ENCODE assay signal across 8 cellular contexts in the genomic region with DNA sequence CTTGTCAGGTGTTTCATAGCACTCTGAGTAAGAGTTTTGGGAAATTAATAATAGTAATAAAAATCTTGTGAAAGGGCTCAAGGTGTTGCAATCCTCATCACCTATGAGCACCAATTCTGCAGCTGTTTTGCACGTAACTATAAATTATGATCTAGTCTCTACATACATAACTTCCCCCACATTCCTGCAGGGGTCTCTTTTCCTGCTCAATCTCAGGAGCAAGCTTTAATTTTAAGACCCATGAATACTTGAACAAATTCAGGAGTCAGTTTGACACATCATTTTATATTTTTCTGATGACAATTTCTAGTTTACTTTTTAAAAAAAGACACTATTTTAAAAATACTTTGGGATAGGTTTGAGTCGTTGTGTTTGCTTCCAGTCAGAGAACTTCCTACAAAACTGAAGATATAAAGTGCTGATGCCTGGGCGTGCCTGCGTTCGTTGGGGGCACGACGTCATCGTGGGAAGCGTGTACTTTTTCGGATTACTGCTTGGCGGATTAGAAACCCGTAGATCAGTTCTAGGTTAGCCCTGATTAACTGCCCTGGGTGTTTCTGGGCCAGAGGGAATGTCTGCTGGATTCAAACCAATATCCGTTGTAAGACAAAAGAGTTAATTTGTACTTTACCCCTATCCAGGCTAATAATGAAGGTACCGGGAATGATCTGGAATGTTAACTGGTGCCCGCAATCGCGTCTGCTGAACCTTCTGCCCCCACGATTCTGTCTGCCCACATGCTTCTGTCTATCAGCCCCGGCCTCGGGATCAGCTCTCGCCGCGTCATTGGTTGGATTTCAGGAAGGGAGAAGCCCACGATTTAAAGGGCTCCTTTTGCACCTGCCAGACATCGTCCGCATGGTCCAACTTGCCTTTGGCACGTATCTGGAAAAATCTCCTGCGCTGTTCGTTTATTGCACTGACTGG.
A peak's percentile ranks its signal among the peaks of the same experiment; 100 is the strongest.
DNase-seq lines count a peak whose midpoint lies in the region; ATAC-seq and TF ChIP-seq lines count a peak whose summit lies in the region.

No MANE protein-coding gene starts in this region.

- DNase-seq in AG09319 (ENCODE audit: extremely low read depth, low read depth) (no peak), NCI-H1694 (lab: John Stamatoyannopoulos, UW) (peak; percentile 78), caudate nucleus (lab: John Stamatoyannopoulos, UW) (peak in 49 of 61 donors; percentile 13 to 92 (median 73)), kidney tubule cell (ENCODE audit: low spot score) (peak; percentile 36)
- peak; percentile 49 for DNase-seq in T-helper 2 cell treated with Interferon-gamma antibody and Interleukin-4, amounts not matched to agents 5 μg/mL and 100 μg/mL, for 36 hours (ENCODE audit: low spot score)
- peak; percentile 19 to 24 for DNase-seq in stimulated activated CD4-positive, alpha-beta T cell treated with anti-CD3 and anti-CD28 coated beads, Interleukin-1b, Interleukin-23, amount 100 ng/mL, for 4 hours (ENCODE audit: low read depth in 2 of 2)

- TF ChIP-seq CTCF in AG09319 (IDR thresholded peaks at IDR 0.05; ENCODE audit: low read depth, low read length): peak; percentile 35

- H3K27me3 Mint-ChIP-seq in T-helper 2 cell treated with Interferon-gamma antibody and Interleukin-4, amounts not matched to agents 5 μg/mL and 100 μg/mL, for 36 hours (ENCODE audit: low read depth): no peaks in the 10 kb centered on the region

- peaks cover 12% of the 10 kb centered on the region for H3K36me3 Mint-ChIP-seq in T-helper 2 cell treated with Interferon-gamma antibody and Interleukin-4, amounts not matched to agents 5 μg/mL and 100 μg/mL, for 36 hours (ENCODE audit: low read depth)

- peaks cover 32% of the 10 kb centered on the region for H3K4me1 Mint-ChIP-seq in T-helper 2 cell treated with Interferon-gamma antibody and Interleukin-4, amounts not matched to agents 5 μg/mL and 100 μg/mL, for 36 hours (ENCODE audit: low read depth)

- peak overlapping the region; percentile 71 for H3K27ac ChIP-seq in caudate nucleus (ENCODE audit: low read depth, low read length)

- peak overlapping the region; percentile 95 for H3K27ac Mint-ChIP-seq in T-helper 2 cell treated with Interferon-gamma antibody and Interleukin-4, amounts not matched to agents 5 μg/mL and 100 μg/mL, for 36 hours

- no peaks in the 10 kb centered on the region for H3K9me3 Mint-ChIP-seq in T-helper 2 cell treated with Interferon-gamma antibody and Interleukin-4, amounts not matched to agents 5 μg/mL and 100 μg/mL, for 36 hours

- peak; percentile 1 for ATAC-seq in GM21360 (IDR thresholded peaks at IDR 0.05; ENCODE audit: unreplicated experiment)
- ATAC-seq in HG03432 (IDR thresholded peaks at IDR 0.05; ENCODE audit: unreplicated experiment): no peak

- peak overlapping the region; percentile 97 for H3K4me3 Mint-ChIP-seq in T-helper 2 cell treated with Interferon-gamma antibody and Interleukin-4, amounts not matched to agents 5 μg/mL and 100 μg/mL, for 36 hours
